In genomic region chr22:24964441-24964840, GRCh38 we compare ENCODE assay signal across 1 cellular context.
TF ChIP-seq lines count a peak whose summit lies in the region.

No MANE protein-coding gene starts in this region.

TF ChIP-seq in H1, 55 proteins besides CTCF, POLR2A, EP300 and RAD21:
- TF ChIP-seq TAF1 (IDR thresholded peaks at IDR 0.05; ENCODE audit: low read depth, low read length): no peak
- TF ChIP-seq PHF8 (conservative IDR thresholded peaks at IDR 0.05; ENCODE audit: low read depth, low read length): no peak
- TF ChIP-seq KDM4A (IDR thresholded peaks at IDR 0.05; ENCODE audit: low read depth, low read length, severe bottlenecking): no peak
- no peak for TF ChIP-seq RNF2 (IDR thresholded peaks at IDR 0.05; ENCODE audit: borderline replicate concordance, low read depth, low read length, missing control alignments, poor library complexity, severe bottlenecking)
- TF ChIP-seq SUZ12 (IDR thresholded peaks at IDR 0.05; ENCODE audit: low read length): no peak
